ENCODE assay signal across 29 cellular contexts in the genomic region with DNA sequence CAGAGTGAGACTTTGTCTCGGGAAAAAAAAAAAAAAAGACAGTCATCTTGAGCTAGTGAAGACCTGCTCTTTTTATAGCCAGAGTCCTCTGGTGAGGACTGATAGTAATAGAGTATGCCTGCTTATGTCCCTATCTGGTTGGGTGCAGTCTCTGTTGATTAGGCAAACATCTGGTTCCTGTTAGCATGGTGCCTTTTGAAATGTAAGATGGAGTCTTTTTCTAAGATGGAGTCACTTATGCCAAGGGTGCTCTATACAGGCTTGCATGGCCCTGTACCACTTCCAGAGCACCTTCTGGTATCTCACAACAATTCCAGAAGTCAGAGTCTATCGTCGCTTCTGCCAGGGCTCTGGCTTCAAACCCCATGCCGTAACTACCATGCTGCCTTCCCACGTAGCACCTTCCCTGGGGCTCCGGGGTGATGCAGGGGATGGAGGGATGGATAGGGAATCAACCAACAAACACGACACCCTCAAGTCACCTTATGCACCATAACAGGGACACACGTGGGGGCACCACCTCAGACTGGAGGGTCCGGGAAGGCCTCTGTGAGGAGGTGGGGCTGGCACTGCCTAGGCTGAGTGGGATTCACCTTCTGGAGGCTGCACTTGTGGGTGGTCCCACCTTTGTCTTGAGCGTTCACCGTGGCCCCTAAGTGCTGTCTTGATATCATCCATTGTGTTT. TPM values are rescaled to one million over a fixed set of nuclear protein-coding genes. Genes with fewer than 3 reads are reported as not detected.
"Had no signal": no experiment of that assay in that cellular context is flagged by ENCODE, and none has a peak within 500 bp of the region (broad histone marks: within the 10 kb centered on the region; RNA-seq: fewer than 3 reads in every experiment).

No MANE protein-coding gene starts in this region.

- H3K27ac ChIP-seq: heart left ventricle, ovary, right atrium auricular region, sigmoid colon, skin epidermis, thoracic aorta, transverse colon had no signal

- DNase-seq: effector memory CD8-positive, alpha-beta T cell; foreskin melanocyte; heart left ventricle; hypothalamus; kidney glomerular epithelial cell; mesendoderm; naive thymus-derived CD8-positive, alpha-beta T cell; nucleus accumbens; ovary; sigmoid colon; stimulated activated CD4-positive, alpha-beta T cell treated with anti-CD3 and anti-CD28 coated beads, Interleukin-2, amount 100 ng/mL, for 24 hours; stimulated activated CD4-positive, alpha-beta T cell treated with anti-CD3 and anti-CD28 coated beads, Interleukin-4, amount 100 ng/mL, for 4 hours; stimulated activated naive B cell treated with anti-CD40 and anti-IgM and Interleukin-4, amounts not matched to agents 10 μg/mL and 1 μg/mL and 100 μg/mL, for 72 hours; stimulated activated naive CD8-positive, alpha-beta T cell treated with anti-CD3 and anti-CD28 coated beads, Interleukin-15, amount 100 ng/mL, for 72 hours; transverse colon had no signal

- FAIRE-seq: colon, islet of Langerhans had no signal

- H3K27me3 ChIP-seq: ovary, right atrium auricular region had no signal

- H3K9me3 ChIP-seq: ovary, thoracic aorta, transverse colon had no signal

- H3K4me1 ChIP-seq: heart left ventricle, right atrium auricular region, sigmoid colon, transverse colon had no signal

- ATAC-seq: effector memory CD8-positive, alpha-beta T cell; heart left ventricle; naive thymus-derived CD8-positive, alpha-beta T cell; stimulated activated naive B cell treated with anti-CD40 and anti-IgM and Interleukin-4, amounts not matched to agents 10 μg/mL and 1 μg/mL and 100 μg/mL, for 72 hours; stimulated activated naive CD8-positive, alpha-beta T cell treated with anti-CD3 and anti-CD28 coated beads, Interleukin-15, amount 100 ng/mL, for 72 hours had no signal

- H3K4me3 ChIP-seq: heart left ventricle, ovary, right atrium auricular region, sigmoid colon, skin epidermis, thoracic aorta, transverse colon had no signal

- H3K36me3 ChIP-seq: heart left ventricle, ovary, right atrium auricular region, sigmoid colon, thoracic aorta, transverse colon had no signal

RNA-seq across cellular contexts. Expression of gene PADI6, which starts 11.6 kb away (rescaled TPM):
- total RNA-seq: epithelial cell of proximal tubule; glomerular endothelial cell; heart left ventricle; liver; lung microvascular endothelial cell; mononuclear cell; naive thymus-derived CD8-positive, alpha-beta T cell; posterior vena cava; right atrium auricular region; sigmoid colon; subcutaneous adipose tissue; thoracic aorta; transverse colon; urinary bladder had no signal
- polyA plus RNA-seq: heart left ventricle; liver; naive thymus-derived CD8-positive, alpha-beta T cell; neural cell; sigmoid colon; urinary bladder had no signal

RNA-seq across cellular contexts. Expression of gene PADI4, which starts 52.4 kb away (rescaled TPM):
- total RNA-seq: epithelial cell of proximal tubule, glomerular endothelial cell, lung microvascular endothelial cell, sigmoid colon, transverse colon, urinary bladder had no signal
- polyA plus RNA-seq: neural cell had no signal
